In genomic region chr6:154993710-154994109, GRCh38 we compare ENCODE assay signal across 26 cellular contexts. TPM values are rescaled to one million over a fixed set of nuclear protein-coding genes. Genes with fewer than 3 reads are reported as not detected.
A peak's percentile ranks its signal among the peaks of the same experiment; 100 is the strongest.
DNase-seq lines count a peak whose midpoint lies in the region; ATAC-seq and TF ChIP-seq lines count a peak whose summit lies in the region.
"Had no signal": no experiment of that assay in that cellular context is flagged by ENCODE, and none has a peak within 500 bp of the region (broad histone marks: within the 10 kb centered on the region; RNA-seq: fewer than 3 reads in every experiment).

No MANE protein-coding gene starts in this region.

- no peak for TF ChIP-seq RAD21 in IMR-90 (IDR thresholded peaks at IDR 0.05; ENCODE audit: low read length)

- no peak overlapping the region for H2BK5ac ChIP-seq in IMR-90 (ENCODE audit: low read depth, low read length, poor library complexity, severe bottlenecking)

- H3K27me3 Mint-ChIP-seq in activated CD4-positive, alpha-beta T cell treated with anti-CD3 and anti-CD28 coated beads, Interleukin-2, amount 10 ng/mL, durations not matched to agents 24 days and 14 days, result peaks cover 24% of the 10 kb centered on the region
- H3K27me3 Mint-ChIP-seq in endodermal cell (ENCODE audit: insufficient read depth) (peaks cover 38% of the 10 kb centered on the region), neural progenitor cell (ENCODE audit: insufficient read depth, low read depth) (peaks cover 7% of the 10 kb centered on the region)

- intact Hi-C loops in activated CD4-positive, alpha-beta T cell treated with anti-CD3 and anti-CD28 coated beads, Interleukin-2, amount 10 ng/mL, durations not matched to agents 24 days and 14 days (cut with micrococcal nuclease), result no loop called here
- intact Hi-C loops in IMR-90 (cut with micrococcal nuclease), result no loop called here

- H3K9me1 ChIP-seq in IMR-90 (ENCODE audit: insufficient read depth, low read length), result no peaks in the 10 kb centered on the region

- peaks cover 15% of the 10 kb centered on the region for H3K4me1 Mint-ChIP-seq in activated CD4-positive, alpha-beta T cell treated with anti-CD3 and anti-CD28 coated beads, Interleukin-2, amount 10 ng/mL, durations not matched to agents 24 days and 14 days
- H3K4me1 Mint-ChIP-seq in endodermal cell (peaks cover 18% of the 10 kb centered on the region), neural progenitor cell (peaks cover 17% of the 10 kb centered on the region)

- POLR2A ChIA-PET in IMR-90 (lab: Charles Lee; ENCODE audit: unreplicated experiment), result no interaction called here

- H3K9ac ChIP-seq in IMR-90 (ENCODE audit: low read depth, low read length) (no peak overlapping the region), endodermal cell (ENCODE audit: extremely low read depth, low read length, poor library complexity, severe bottlenecking) (no peak overlapping the region), neural progenitor cell (no peak overlapping the region)

- H3K56ac ChIP-seq in IMR-90 (ENCODE audit: extremely low read depth, insufficient read depth, low read length), result no peak overlapping the region

- H3K36me3 Mint-ChIP-seq in activated CD4-positive, alpha-beta T cell treated with anti-CD3 and anti-CD28 coated beads, Interleukin-2, amount 10 ng/mL, durations not matched to agents 24 days and 14 days (ENCODE audit: low read depth), result no peaks in the 10 kb centered on the region
- H3K36me3 Mint-ChIP-seq in endodermal cell (ENCODE audit: low read depth) (no peaks in the 10 kb centered on the region), neural progenitor cell (peaks cover 4% of the 10 kb centered on the region)

- H3K27ac ChIP-seq in IMR-90 (ENCODE audit: insufficient read depth, low read length) (no peak overlapping the region), endodermal cell (ENCODE audit: low read depth, low read length) (no peak overlapping the region), neural progenitor cell (no peak overlapping the region)
- no peak overlapping the region for H3K27ac ChIP-seq in effector memory CD4-positive, alpha-beta T cell (ENCODE audit: insufficient read depth, low read length, poor library complexity, severe bottlenecking)
- H3K27ac ChIP-seq: A549, coronary artery, Peyer's patch had no signal

- no peak for ATAC-seq in IMR-90 (ENCODE audit: low read depth)
- ATAC-seq: A549, GM12878 had no signal

- H2AFZ ChIP-seq in IMR-90 (replicated peaks; ENCODE audit: low read length, poor library complexity), result no peak overlapping the region
- no peak overlapping the region for H2AFZ ChIP-seq in neural progenitor cell (replicated peaks)

- H3K18ac ChIP-seq in IMR-90 (ENCODE audit: low read depth, low read length), result no peak overlapping the region

- in situ Hi-C loops in IMR-90 (cut with MboI; ENCODE audit: low sequenced_read_pairs), result no loop called here

- H3K23ac ChIP-seq in IMR-90 (ENCODE audit: low read depth, low read length), result no peak overlapping the region

- H3K27me3 ChIP-seq in IMR-90 (ENCODE audit: control insufficient read depth, insufficient read depth, low read length) (no peaks in the 10 kb centered on the region), endodermal cell (ENCODE audit: control insufficient read depth, insufficient read depth, low read length, poor library complexity, severe bottlenecking) (peaks cover 18% of the 10 kb centered on the region), neural progenitor cell (peaks cover 26% of the 10 kb centered on the region)
- no peaks in the 10 kb centered on the region for H3K27me3 ChIP-seq in effector memory CD4-positive, alpha-beta T cell (replicated peaks; ENCODE audit: control insufficient read depth, insufficient read depth, low read length, poor library complexity, severe bottlenecking)
- H3K27me3 ChIP-seq: Peyer's patch, SJSA1 had no signal

- TF ChIP-seq CTCF in IMR-90 (conservative IDR thresholded peaks at IDR 0.05; ENCODE audit: low read depth, low read length) (no peak), endodermal cell (conservative IDR thresholded peaks at IDR 0.05) (no peak), neural progenitor cell (IDR thresholded peaks at IDR 0.05) (no peak)

- H2AK9ac ChIP-seq in IMR-90 (replicated peaks; ENCODE audit: low read depth, low read length, poor library complexity), result peak overlapping the region; percentile 62

- H3K9me3 Mint-ChIP-seq in activated CD4-positive, alpha-beta T cell treated with anti-CD3 and anti-CD28 coated beads, Interleukin-2, amount 10 ng/mL, durations not matched to agents 24 days and 14 days, result no peaks in the 10 kb centered on the region
- H3K9me3 Mint-ChIP-seq in endodermal cell (no peaks in the 10 kb centered on the region), neural progenitor cell (no peaks in the 10 kb centered on the region)
- H3K9me3 Mint-ChIP-seq: CD8-positive, alpha-beta memory T cell; T-helper 1 cell treated with Interleukin-12 subunit alpha and Interleukin-12 subunit beta and Interleukin-4 antibody, amounts not matched to agents 30 μg/mL and 1 μg/mL, for 36 hours had no signal

- H2BK20ac ChIP-seq in IMR-90 (ENCODE audit: low read depth, low read length), result no peak overlapping the region

- H3K4me2 ChIP-seq in IMR-90 (ENCODE audit: low read depth, low read length) (no peak overlapping the region), neural progenitor cell (no peak overlapping the region)
- H3K4me2 ChIP-seq: A549, smooth muscle cell had no signal

- no peak overlapping the region for H3K27ac Mint-ChIP-seq in activated CD4-positive, alpha-beta T cell treated with anti-CD3 and anti-CD28 coated beads, Interleukin-2, amount 10 ng/mL, durations not matched to agents 24 days and 14 days
- H3K27ac Mint-ChIP-seq in endodermal cell (no peak overlapping the region), neural progenitor cell (no peak overlapping the region)
- H3K27ac Mint-ChIP-seq: CD8-positive, alpha-beta memory T cell; T-helper 1 cell treated with Interleukin-12 subunit alpha and Interleukin-12 subunit beta and Interleukin-4 antibody, amounts not matched to agents 30 μg/mL and 1 μg/mL, for 36 hours had no signal

- BruUV-seq in IMR-90 (replicated peaks; lab: Mats Ljungman, UMichigan), result no TSS peak

- WGBS in IMR-90 (ENCODE audit: extremely low coverage in 2 of 2, insufficient read length in 1 of 2), 2 experiments, result 97% methylated on average over 9 of the region's 13 CpGs; no CpG with 5 or more reads in 1 of the 2 experiments
- WGBS in endodermal cell (ENCODE audit: insufficient coverage in 1 of 2, insufficient read length in 1 of 2), 2 experiments, result 93 to 96% methylated on average over 9 to 13 of the region's 13 CpGs

- dilution Hi-C loops in IMR-90 (cut with HindIII; ENCODE audit: low sequenced_read_pairs, unreplicated experiment), result no loop called here

- no peaks in the 10 kb centered on the region for H3K79me2 ChIP-seq in neural progenitor cell (ENCODE audit: low read depth)

- no peak for TF ChIP-seq POLR2A in IMR-90 (IDR thresholded peaks at IDR 0.05; ENCODE audit: low read depth, low read length)
- TF ChIP-seq POLR2A in erythroblast (IDR thresholded peaks at IDR 0.05; ENCODE audit: low read length), result no peak

- H2BK120ac ChIP-seq in IMR-90 (ENCODE audit: low read depth, low read length), result no peak overlapping the region

- no peak overlapping the region for H3K14ac ChIP-seq in IMR-90 (replicated peaks; ENCODE audit: low read depth, low read length)

- H2BK15ac ChIP-seq in IMR-90 (ENCODE audit: low read depth, low read length), result no peak overlapping the region

- H4K5ac ChIP-seq in IMR-90 (ENCODE audit: low read depth, low read length), result no peak overlapping the region

- no peaks in the 10 kb centered on the region for H3K36me3 ChIP-seq in IMR-90 (ENCODE audit: control insufficient read depth, insufficient read depth, low read length)
- H3K36me3 ChIP-seq in endodermal cell (ENCODE audit: control insufficient read depth, insufficient read depth, low read length), result no peaks in the 10 kb centered on the region
- no peaks in the 10 kb centered on the region for H3K36me3 ChIP-seq in neural progenitor cell
- no peaks in the 10 kb centered on the region for H3K36me3 ChIP-seq in effector memory CD4-positive, alpha-beta T cell (ENCODE audit: control insufficient read depth, insufficient read depth, low read length)
- H3K36me3 ChIP-seq: HAP-1, Peyer's patch had no signal

- no peak overlapping the region for H2AK5ac ChIP-seq in IMR-90 (ENCODE audit: low read depth, low read length)

- H4K91ac ChIP-seq in IMR-90 (ENCODE audit: insufficient read depth, low read depth, low read length), result no peak overlapping the region

- 0 out of 4 replicates have a peak, but pooled peaks cover 6% of the 10 kb centered on the region in 2 experiments for H3K79me1 ChIP-seq in IMR-90 (ENCODE audit: low read depth in 1 of 2, low read length in 2 of 2)

- peaks cover 18% of the 10 kb centered on the region for H3F3A ChIP-seq in neural progenitor cell (ENCODE audit: low read depth)

- no peak overlapping the region for H3K4me3 ChIP-seq in IMR-90 (ENCODE audit: insufficient read depth, low read depth, low read length)
- no peak overlapping the region for H3K4me3 ChIP-seq in endodermal cell (ENCODE audit: low read length)
- no peak overlapping the region for H3K4me3 ChIP-seq in neural progenitor cell
- H3K4me3 ChIP-seq in effector memory CD4-positive, alpha-beta T cell (ENCODE audit: insufficient read depth, low read depth, low read length, poor library complexity, severe bottlenecking), result no peak overlapping the region
- H3K4me3 ChIP-seq: A549, coronary artery, GM12878, HAP-1, Peyer's patch, SJSA1, smooth muscle cell had no signal

- H3K4ac ChIP-seq in IMR-90 (ENCODE audit: low read depth, low read length), result no peak overlapping the region

- no peak overlapping the region for H4K8ac ChIP-seq in IMR-90 (ENCODE audit: low read depth in 2 of 2, low read length in 2 of 2)

- CTCF ChIA-PET in IMR-90 (lab: Yijun Ruan, JAX), result no interaction called here

- H3K4me1 ChIP-seq in IMR-90 (ENCODE audit: control insufficient read depth, insufficient read depth, low read length) (no peaks in the 10 kb centered on the region; the same call in 1 of the 2 replicates), endodermal cell (ENCODE audit: control insufficient read depth, insufficient read depth, low read length) (peaks cover 7% of the 10 kb centered on the region), neural progenitor cell (peaks cover 7% of the 10 kb centered on the region)
- H3K4me1 ChIP-seq in effector memory CD4-positive, alpha-beta T cell (ENCODE audit: control insufficient read depth, insufficient read depth, low read length, poor library complexity, severe bottlenecking), result peaks cover 5% of the 10 kb centered on the region

- H3K4me3 Mint-ChIP-seq in activated CD4-positive, alpha-beta T cell treated with anti-CD3 and anti-CD28 coated beads, Interleukin-2, amount 10 ng/mL, durations not matched to agents 24 days and 14 days, result peak overlapping the region; percentile 12
- H3K4me3 Mint-ChIP-seq in endodermal cell (peak overlapping the region; percentile 67), neural progenitor cell (peak overlapping the region; percentile 89)
- H3K4me3 Mint-ChIP-seq: T-helper 1 cell treated with Interleukin-12 subunit alpha and Interleukin-12 subunit beta and Interleukin-4 antibody, amounts not matched to agents 30 μg/mL and 1 μg/mL, for 36 hours had no signal

- H4K20me1 ChIP-seq in IMR-90 (ENCODE audit: insufficient read depth, low read length), result peaks cover 4% of the 10 kb centered on the region; the same call in 1 of the 2 replicates
- no peaks in the 10 kb centered on the region for H4K20me1 ChIP-seq in neural progenitor cell (ENCODE audit: low read depth)

- DNase-seq in activated CD4-positive, alpha-beta T cell treated with anti-CD3 and anti-CD28 coated beads, Interleukin-2, amount 10 ng/mL, durations not matched to agents 24 days and 14 days, result no peak
- DNase-seq in activated CD4-positive, alpha-beta T cell treated with anti-CD3 and anti-CD28 coated beads, Interleukin-2, amount 50 U/mL, for 1 hour, result no peak
- no peak for DNase-seq in IMR-90
- DNase-seq in endodermal cell, result no peak
- DNase-seq in neural progenitor cell (ENCODE audit: low spot score), result no peak
- no peak for DNase-seq in NCI-H187 treated with DMSO at 0.1 percent for 48 hours (lab: John Stamatoyannopoulos, UW)
- no peak for DNase-seq in erythroblast (lab: John Stamatoyannopoulos, UW)
- no peak for DNase-seq in effector memory CD4-positive, alpha-beta T cell
- DNase-seq: activated CD8-positive, alpha-beta memory T cell treated with anti-CD3 and anti-CD28 coated beads, Interleukin-2, amount 50 U/mL, for 48 hours; activated effector memory CD4-positive, alpha-beta T cell treated with anti-CD3 and anti-CD28 coated beads, Interleukin-2, amount 50 U/mL, for 16 hours; amniotic stem cell; CD8-positive, alpha-beta memory T cell; DMS79; NCI-H1048; NCI-H1694 treated with DMSO at 0.1 percent for 48 hours; NCI-H2171 treated with DMSO at 0.1 percent for 48 hours; NCI-H524 treated with DMSO at 0.1 percent for 48 hours; Peyer's patch; stimulated activated CD4-positive, alpha-beta T cell treated with anti-CD3 and anti-CD28 coated beads, Interleukin-2, amount 100 ng/mL, for 24 hours had no signal

- H3K9me3 ChIP-seq in IMR-90 (ENCODE audit: control insufficient read depth, insufficient read depth, low read length) (no peaks in the 10 kb centered on the region), endodermal cell (ENCODE audit: control insufficient read depth, low read length) (no peaks in the 10 kb centered on the region), neural progenitor cell (ENCODE audit: low read depth) (no peaks in the 10 kb centered on the region)
- no peaks in the 10 kb centered on the region for H3K9me3 ChIP-seq in effector memory CD4-positive, alpha-beta T cell (ENCODE audit: control insufficient read depth, low read length)
- H3K9me3 ChIP-seq: A549, HAP-1, Peyer's patch, SJSA1 had no signal

RNA-seq across cellular contexts. Expression of gene TIAM2, which starts 1.4 kb away (rescaled TPM):
- total RNA-seq in activated CD4-positive, alpha-beta T cell treated with anti-CD3 and anti-CD28 coated beads, Interleukin-2, amount 10 ng/mL, durations not matched to agents 24 days and 14 days, result 86.9 and 91.9 TPM in 2 replicates
- total RNA-seq in IMR-90 (2012; rRNA removed), result 4.7 and 5.6 TPM in 2 replicates
- 2.4 and 3.1 TPM in 2 replicates for polyA plus RNA-seq in IMR-90 (2012; rRNA removed)
- polyA plus RNA-seq in IMR-90 (2012; cell fraction: cytosol; rRNA removed), result 1.3 and 4.4 TPM in 2 replicates
- polyA plus RNA-seq in IMR-90 (2012; cell fraction: nucleus; rRNA removed; ENCODE audit: low replicate concordance), result 2.7 and 10.6 TPM in 2 replicates
- total RNA-seq in endodermal cell, result 10 to 100 TPM; 15.7 to 17.5 TPM
- 19.0 TPM for polyA plus RNA-seq in endodermal cell (2013, experiment 1 of 2)
- polyA plus RNA-seq in endodermal cell (2013, experiment 2 of 2), result 18.6 TPM
- total RNA-seq in neural progenitor cell (ENCODE audit: low replicate concordance), result 12.7 and 22.8 TPM in 2 replicates

Comparison
In these comparisons a context has a peak if more than half of its experiments do, and no peak if none do; other contexts are left out.
1. H3K4me3 Mint-ChIP-seq: peak in every context shown above with its lines; median percentile 89 in neural progenitor cell; 67 in endodermal cell; 12 in activated CD4-positive, alpha-beta T cell treated with anti-CD3 and anti-CD28 coated beads, Interleukin-2, amount 10 ng/mL, durations not matched to agents 24 days and 14 days.